ENCODE assay signal across 1 cellular context in the genomic region with DNA sequence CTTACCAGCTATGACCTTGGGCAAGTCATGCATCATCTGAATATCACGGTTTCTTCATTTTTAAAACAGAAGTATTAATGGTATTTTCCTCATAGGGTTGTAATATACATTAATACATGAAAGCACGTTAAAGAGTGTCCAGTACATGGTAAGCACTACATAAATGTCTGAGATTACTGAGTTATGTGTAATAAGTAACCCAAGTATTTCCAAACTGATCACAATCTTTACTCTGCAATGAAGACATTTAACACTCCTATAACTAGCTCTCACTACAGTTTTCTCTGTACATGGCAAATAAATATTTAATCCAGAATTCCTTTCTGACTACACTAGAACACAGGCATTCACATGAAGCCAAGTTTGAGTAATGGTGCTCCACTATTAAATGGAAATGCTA.
TF ChIP-seq lines count a peak whose summit lies in the region.

No MANE protein-coding gene starts in this region.

TF ChIP-seq in HepG2, 621 proteins besides CTCF, POLR2A, EP300 and RAD21 (continued from another document):
- TF ChIP-seq, protein P1, sequence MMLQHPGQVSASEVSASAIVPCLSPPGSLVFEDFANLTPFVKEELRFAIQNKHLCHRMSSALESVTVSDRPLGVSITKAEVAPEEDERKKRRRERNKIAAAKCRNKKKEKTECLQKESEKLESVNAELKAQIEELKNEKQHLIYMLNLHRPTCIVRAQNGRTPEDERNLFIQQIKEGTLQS (CRISPR knock-in tag; IDR thresholded peaks at IDR 0.05): no peak
